Comparison of ENCODE assay signal across 12 cellular contexts in the genomic region with DNA sequence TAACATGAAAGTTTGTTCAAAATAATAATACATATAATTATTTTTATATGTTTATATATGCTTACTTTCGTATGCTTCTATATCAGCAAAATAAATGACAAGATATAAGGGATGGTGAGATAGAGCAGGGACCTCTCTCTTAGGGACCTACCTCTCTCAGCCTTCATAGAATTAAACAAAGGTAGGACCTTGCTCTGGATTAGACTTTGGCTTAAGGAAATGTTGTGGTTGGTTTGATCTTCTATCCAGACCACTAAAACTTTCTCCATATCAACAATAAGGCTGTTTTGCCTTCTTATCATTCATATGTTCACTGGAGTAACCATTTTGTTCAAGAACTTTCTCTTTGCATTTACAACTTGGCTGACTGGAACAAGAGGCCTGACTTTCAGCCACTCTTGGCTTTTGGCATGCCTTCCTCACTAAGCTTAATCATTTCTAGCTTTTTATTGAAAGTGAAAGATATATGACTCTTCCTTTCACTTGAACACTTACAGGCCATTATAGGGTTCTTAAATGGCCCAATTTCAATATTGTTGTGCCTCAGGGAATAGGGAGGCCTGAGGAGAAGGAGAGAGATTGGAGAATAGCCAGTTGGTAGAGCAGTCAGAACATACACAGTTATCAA. TPM values are rescaled to one million over a fixed set of nuclear protein-coding genes. Genes with fewer than 3 reads are reported as not detected.
A peak's percentile ranks its signal among the peaks of the same experiment; 100 is the strongest.
DNase-seq lines count a peak whose midpoint lies in the region; ATAC-seq and TF ChIP-seq lines count a peak whose summit lies in the region.
"Had no signal": no experiment of that assay in that cellular context is flagged by ENCODE, and none has a peak within 500 bp of the region (broad histone marks: within the 10 kb centered on the region; RNA-seq: fewer than 3 reads in every experiment).

No MANE protein-coding gene starts in this region.

- H3K27ac ChIP-seq in coronary artery: no peak overlapping the region
- H3K27ac ChIP-seq: brain microvascular endothelial cell had no signal

- no peak for TF ChIP-seq CTCF in coronary artery (IDR thresholded peaks at IDR 0.05)

- H3K4me3 ChIP-seq in coronary artery: no peak overlapping the region

- peak; percentile 80 for ATAC-seq in GM18907 (IDR thresholded peaks at IDR 0.05; ENCODE audit: unreplicated experiment)
- ATAC-seq in GM21515 (IDR thresholded peaks at IDR 0.05; ENCODE audit: unreplicated experiment): peak; percentile 75
- peak; percentile 62 for ATAC-seq in HG03108 (IDR thresholded peaks at IDR 0.05; ENCODE audit: unreplicated experiment)
- peak; percentile 61 for ATAC-seq in left lobe of liver
- ATAC-seq: WTC11 had no signal

- DNase-seq in left lobe of liver (ENCODE audit: low spot score) (no peak), NCI-H774 (lab: John Stamatoyannopoulos, UW) (no peak), NCI-H2081 treated with DMSO at 0.1 percent for 48 hours (lab: John Stamatoyannopoulos, UW) (no peak), coronary artery (ENCODE audit: low spot score) (no peak), NCI-H748 (lab: John Stamatoyannopoulos, UW; ENCODE audit: unreplicated experiment) (no peak)
- DNase-seq: brain microvascular endothelial cell, GF-D8, IMR-90 had no signal

RNA-seq across cellular contexts. Expression of gene FRRS1, which starts 14.4 kb away (rescaled TPM):
- 31.8 TPM for total RNA-seq in left lobe of liver
